In the genomic region with DNA sequence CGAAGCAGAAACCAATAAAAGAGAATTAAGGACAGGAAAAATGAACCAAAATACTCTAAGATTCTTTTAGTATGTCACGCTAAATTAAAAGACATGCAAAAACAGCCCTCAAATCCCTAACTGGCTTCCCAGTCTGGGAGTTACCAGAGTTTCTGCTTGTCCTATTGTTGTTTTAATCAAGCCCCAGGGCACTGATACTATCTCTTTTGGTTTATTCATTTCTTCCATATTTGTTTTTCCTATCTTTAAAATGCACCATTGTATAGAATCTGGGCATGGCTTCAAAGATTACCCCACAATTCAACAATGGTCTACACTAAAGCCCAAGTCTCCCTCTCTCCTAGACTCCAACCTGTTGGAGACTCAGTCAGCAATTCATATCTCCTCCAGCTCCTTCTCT, we compare ENCODE assay signal across 21 cellular contexts.
A peak's percentile ranks its signal among the peaks of the same experiment; 100 is the strongest.
DNase-seq lines count a peak whose midpoint lies in the region; ATAC-seq and TF ChIP-seq lines count a peak whose summit lies in the region.
"Had no signal": no experiment of that assay in that cellular context is flagged by ENCODE, and none has a peak within 500 bp of the region (broad histone marks: within the 10 kb centered on the region; RNA-seq: fewer than 3 reads in every experiment).

No MANE protein-coding gene starts in this region.

- peaks cover 19% of the 10 kb centered on the region for H3K4me1 Mint-ChIP-seq in endodermal cell
- H3K4me1 Mint-ChIP-seq: CD14-positive monocyte had no signal

- TF ChIP-seq CTCF in PC-3 (conservative IDR thresholded peaks at IDR 0.05; ENCODE audit: low read depth, low read length) = no peak
- TF ChIP-seq CTCF in endodermal cell (conservative IDR thresholded peaks at IDR 0.05) = no peak
- no peak for TF ChIP-seq CTCF in RWPE1 (conservative IDR thresholded peaks at IDR 0.05; ENCODE audit: low read depth)
- no peak for TF ChIP-seq CTCF in uterus (IDR thresholded peaks at IDR 0.05)

- H3K4me2 ChIP-seq in PC-3 (ENCODE audit: low read length) = no peak overlapping the region
- H3K4me2 ChIP-seq: SK-N-SH had no signal

- no peaks in the 10 kb centered on the region for H3F3A ChIP-seq in PC-3 (ENCODE audit: low read length, unreplicated experiment)

- H3K36me3 ChIP-seq in PC-3 (ENCODE audit: low read depth, low read length) = no peaks in the 10 kb centered on the region
- no peaks in the 10 kb centered on the region for H3K36me3 ChIP-seq in endodermal cell (ENCODE audit: control insufficient read depth, insufficient read depth, low read length)
- no peaks in the 10 kb centered on the region for H3K36me3 ChIP-seq in uterus

- DNase-seq in COLO829 (ENCODE audit: low spot score) (peak; percentile 40), PC-3 (peak; percentile 25), endodermal cell (no peak), iPS-NIHi11 (ENCODE audit: low spot score) (peak; percentile 1), RWPE1 (ENCODE audit: low spot score) (no peak), NCI-H187 treated with DMSO at 0.1 percent for 48 hours (lab: John Stamatoyannopoulos, UW) (no peak), NCI-H2171 treated with DMSO at 0.1 percent for 48 hours (lab: John Stamatoyannopoulos, UW) (no peak), uterus (no peak)
- DNase-seq: 8988T, AML-193, DMS53, GDM1, KG1, MV-4-11, NCI-H1105 treated with DMSO at 0.1 percent for 48 hours, NCI-H2171, NCI-H524 treated with DMSO at 0.1 percent for 48 hours, NCI-H82, Right ventricle myocardium superior, SK-N-SH had no signal

- no peak overlapping the region for H3K9ac ChIP-seq in PC-3 (ENCODE audit: low read length)
- H3K9ac ChIP-seq in endodermal cell (ENCODE audit: extremely low read depth, low read length, poor library complexity, severe bottlenecking) = no peak overlapping the region
- H3K9ac ChIP-seq: SK-N-SH had no signal

- H3K4me3 ChIP-seq in PC-3 (ENCODE audit: low read length) (no peak overlapping the region), endodermal cell (ENCODE audit: low read length) (no peak overlapping the region), uterus (no peak overlapping the region)

- WGBS in endodermal cell (ENCODE audit: insufficient coverage in 1 of 2, insufficient read length in 1 of 2), 2 experiments = 74 to 79% methylated on average over 1 to 2 of the region's 2 CpGs

- no peaks in the 10 kb centered on the region for H3K27me3 ChIP-seq in PC-3 (ENCODE audit: low read length)
- H3K27me3 ChIP-seq in endodermal cell (ENCODE audit: control insufficient read depth, insufficient read depth, low read length, poor library complexity, severe bottlenecking) = no peaks in the 10 kb centered on the region
- no peaks in the 10 kb centered on the region for H3K27me3 ChIP-seq in uterus

- intact Hi-C loops in PC-3 (cut with micrococcal nuclease) = no loop called here
- intact Hi-C loops in uterus (cut with DNase I; ENCODE audit: low total_unique reads) = no loop called here

- no peak for TF ChIP-seq POLR2A in uterus (IDR thresholded peaks at IDR 0.05)

- no peak overlapping the region for H3K4me3 Mint-ChIP-seq in endodermal cell
- H3K4me3 Mint-ChIP-seq: CD14-positive monocyte had no signal

- peaks cover 24% of the 10 kb centered on the region for H3K9me3 Mint-ChIP-seq in endodermal cell

- POLR2A ChIA-PET in PC-3 (lab: Charles Lee; ENCODE audit: unreplicated experiment) = no interaction called here
- POLR2A ChIA-PET in RWPE1 (lab: Yijun Ruan, JAX; ENCODE audit: low non-redundant PET) = no interaction called here

- H3K4me1 ChIP-seq in PC-3 (ENCODE audit: insufficient read depth, low read length) (peaks cover 14% of the 10 kb centered on the region), endodermal cell (ENCODE audit: control insufficient read depth, insufficient read depth, low read length) (peaks cover 12% of the 10 kb centered on the region), uterus (no peaks in the 10 kb centered on the region)

- H3K9me3 ChIP-seq in PC-3 (ENCODE audit: low read length) (no peaks in the 10 kb centered on the region), endodermal cell (ENCODE audit: control insufficient read depth, low read length) (peaks cover 19% of the 10 kb centered on the region), uterus (no peaks in the 10 kb centered on the region)
- H3K9me3 ChIP-seq: SK-N-SH had no signal

- BruUV-seq in PC-3 (replicated peaks; lab: Mats Ljungman, UMichigan) = no TSS peak

- no peaks in the 10 kb centered on the region for H3K9me2 ChIP-seq in PC-3 (replicated peaks; ENCODE audit: low read length)
- H3K9me2 ChIP-seq: SK-N-SH had no signal

- CTCF ChIA-PET in PC-3 (lab: Charles Lee) = no interaction called here
- CTCF ChIA-PET in RWPE1 (lab: Yijun Ruan, JAX) = no interaction called here

- H2AFZ ChIP-seq in PC-3 (ENCODE audit: low read length) = no peak overlapping the region

- ATAC-seq in PC-3 = no peak; the same call in 1 of the 2 replicates

- peaks cover 2% of the 10 kb centered on the region for H3K36me3 Mint-ChIP-seq in endodermal cell (ENCODE audit: low read depth)
- H3K36me3 Mint-ChIP-seq: CD14-positive monocyte had no signal

- H3K27me3 Mint-ChIP-seq in endodermal cell (ENCODE audit: insufficient read depth) = no peaks in the 10 kb centered on the region

- H3K27ac ChIP-seq in PC-3 (ENCODE audit: low read length) (no peak overlapping the region), endodermal cell (ENCODE audit: low read depth, low read length) (no peak overlapping the region), RWPE1 (no peak overlapping the region), uterus (no peak overlapping the region)

- H3K79me2 ChIP-seq in PC-3 (ENCODE audit: low read length) = no peaks in the 10 kb centered on the region

- no peaks in the 10 kb centered on the region for H4K20me1 ChIP-seq in PC-3 (ENCODE audit: low read length)

- peak overlapping the region; percentile 60 for H3K27ac Mint-ChIP-seq in endodermal cell
- H3K27ac Mint-ChIP-seq: CD14-positive monocyte had no signal

Comparison
In these comparisons a context has a peak if more than half of its experiments do, and no peak if none do; other contexts are left out.
1. DNase-seq: peak in COLO829 (single experiment), PC-3 (single experiment) and iPS-NIHi11 (single experiment); none in endodermal cell (single experiment), RWPE1 (single experiment), NCI-H187 treated with DMSO at 0.1 percent for 48 hours (single experiment), NCI-H2171 treated with DMSO at 0.1 percent for 48 hours (single experiment) and uterus (0 of 2).